ENCODE assay signal across 1 cellular context in the genomic region with DNA sequence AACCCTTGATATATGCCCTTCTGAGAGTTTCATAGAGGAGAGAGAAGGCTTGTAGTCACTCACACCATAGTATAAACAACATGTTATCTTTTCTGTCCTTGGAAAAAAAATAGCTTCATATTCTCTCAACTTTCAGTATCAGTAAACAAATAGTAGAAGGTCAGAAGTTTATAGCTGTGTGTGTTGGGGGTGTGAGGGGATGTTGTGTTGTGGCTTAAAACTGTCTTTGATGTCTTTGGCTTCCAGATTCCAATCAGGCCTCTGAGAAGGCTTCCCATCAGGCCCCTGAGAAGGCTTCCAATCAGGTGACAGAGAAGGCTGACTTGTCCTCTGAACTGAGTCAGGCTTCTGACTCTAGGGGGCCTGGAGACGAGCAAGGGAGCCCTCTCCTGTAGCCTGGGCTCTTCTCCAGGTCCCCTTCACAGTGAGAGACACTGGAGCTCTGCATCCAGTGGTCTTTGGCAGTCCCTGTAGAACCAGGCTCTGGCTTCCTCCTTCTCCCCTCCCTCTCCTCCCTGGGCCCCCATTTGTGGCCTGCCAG.
TF ChIP-seq lines count a peak whose summit lies in the region.

No MANE protein-coding gene starts in this region.

TF ChIP-seq in GM23338, 12 proteins besides CTCF, POLR2A, EP300 and RAD21:
- TF ChIP-seq REST (IDR thresholded peaks at IDR 0.05; ENCODE audit: unreplicated experiment): no peak
- TF ChIP-seq EZH2phosphoT487 (IDR thresholded peaks at IDR 0.05; ENCODE audit: unreplicated experiment): no peak
- TF ChIP-seq, protein P1, sequence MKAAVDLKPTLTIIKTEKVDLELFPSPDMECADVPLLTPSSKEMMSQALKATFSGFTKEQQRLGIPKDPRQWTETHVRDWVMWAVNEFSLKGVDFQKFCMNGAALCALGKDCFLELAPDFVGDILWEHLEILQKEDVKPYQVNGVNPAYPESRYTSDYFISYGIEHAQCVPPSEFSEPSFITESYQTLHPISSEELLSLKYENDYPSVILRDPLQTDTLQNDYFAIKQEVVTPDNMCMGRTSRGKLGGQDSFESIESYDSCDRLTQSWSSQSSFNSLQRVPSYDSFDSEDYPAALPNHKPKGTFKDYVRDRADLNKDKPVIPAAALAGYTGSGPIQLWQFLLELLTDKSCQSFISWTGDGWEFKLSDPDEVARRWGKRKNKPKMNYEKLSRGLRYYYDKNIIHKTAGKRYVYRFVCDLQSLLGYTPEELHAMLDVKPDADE (IDR thresholded peaks at IDR 0.05): no peak
- no peak for TF ChIP-seq ZNF331 (CRISPR knock-in tag; IDR thresholded peaks at IDR 0.05; ENCODE audit: low read depth)
- no peak for TF ChIP-seq EZH2 (IDR thresholded peaks at IDR 0.05; ENCODE audit: low read depth, unreplicated experiment)
- no peak for TF ChIP-seq POLR2AphosphoS5 (IDR thresholded peaks at IDR 0.05; ENCODE audit: low read depth)
